20 cellular contexts compared by ENCODE assay signal in genomic region chr10:1186693-1186990, GRCh38.
"Had no signal": no experiment of that assay in that cellular context is flagged by ENCODE, and none has a peak within 500 bp of the region (broad histone marks: within the 10 kb centered on the region; RNA-seq: fewer than 3 reads in every experiment).

No MANE protein-coding gene starts in this region.

- DNase-seq: activated CD4-positive, alpha-beta T cell treated with anti-CD3 and anti-CD28 coated beads for 36 hours; activated CD4-positive, alpha-beta T cell treated with anti-CD3 and anti-CD28 coated beads, Interleukin-2, amount 50 U/mL, for 4 hours; activated naive CD4-positive, alpha-beta T cell; adrenal gland; endodermal cell; esophagus squamous epithelium; left colon; SK-N-SH; small intestine; stimulated activated CD4-positive, alpha-beta T cell treated with anti-CD3 and anti-CD28 coated beads, Interleukin-2, amount 100 ng/mL, for 24 hours; stimulated activated naive CD8-positive, alpha-beta T cell treated with anti-CD3 and anti-CD28 coated beads, Interleukin-15, amount 100 ng/mL, for 72 hours had no signal

- H3K4me1 Mint-ChIP-seq: activated CD4-positive, alpha-beta T cell treated with anti-CD3 and anti-CD28 coated beads for 36 hours; endodermal cell; memory B cell; stimulated activated naive CD8-positive, alpha-beta T cell treated with anti-CD3 and anti-CD28 coated beads, Interleukin-15, amount 100 ng/mL, for 72 hours had no signal

- H3K36me3 Mint-ChIP-seq: activated naive CD8-positive, alpha-beta T cell; memory B cell; stimulated activated effector memory CD8-positive, alpha-beta T cell treated with anti-CD3 and anti-CD28 coated beads, Interleukin-12 subunit alpha, Interleukin-12 subunit beta, amount 100 ng/mL, for 72 hours; type B pancreatic cell; WTC11 had no signal

- ATAC-seq: activated CD4-positive, alpha-beta T cell treated with anti-CD3 and anti-CD28 coated beads for 36 hours; gastroesophageal sphincter; left colon; right cardiac atrium; stimulated activated effector memory CD8-positive, alpha-beta T cell treated with anti-CD3 and anti-CD28 coated beads, Interleukin-12 subunit alpha, Interleukin-12 subunit beta, amount 100 ng/mL, for 72 hours; stimulated activated naive CD8-positive, alpha-beta T cell treated with anti-CD3 and anti-CD28 coated beads, Interleukin-15, amount 100 ng/mL, for 72 hours; WTC11 had no signal

- H3K27ac Mint-ChIP-seq: activated CD4-positive, alpha-beta T cell treated with anti-CD3 and anti-CD28 coated beads for 36 hours; activated naive CD8-positive, alpha-beta T cell; endodermal cell; memory B cell; nephron; stimulated activated effector memory CD8-positive, alpha-beta T cell treated with anti-CD3 and anti-CD28 coated beads, Interleukin-12 subunit alpha, Interleukin-12 subunit beta, amount 100 ng/mL, for 72 hours; type B pancreatic cell; WTC11 had no signal

- H3K4me3 Mint-ChIP-seq: activated CD4-positive, alpha-beta T cell treated with anti-CD3 and anti-CD28 coated beads for 36 hours; activated naive CD8-positive, alpha-beta T cell; endodermal cell; memory B cell; nephron; stimulated activated effector memory CD8-positive, alpha-beta T cell treated with anti-CD3 and anti-CD28 coated beads, Interleukin-12 subunit alpha, Interleukin-12 subunit beta, amount 100 ng/mL, for 72 hours; stimulated activated naive CD8-positive, alpha-beta T cell treated with anti-CD3 and anti-CD28 coated beads, Interleukin-15, amount 100 ng/mL, for 72 hours; type B pancreatic cell; WTC11 had no signal

- H3K27me3 Mint-ChIP-seq: activated CD4-positive, alpha-beta T cell treated with anti-CD3 and anti-CD28 coated beads for 36 hours; activated naive CD8-positive, alpha-beta T cell; memory B cell had no signal

- H3K9me3 Mint-ChIP-seq: endodermal cell; memory B cell; nephron; stimulated activated effector memory CD8-positive, alpha-beta T cell treated with anti-CD3 and anti-CD28 coated beads, Interleukin-12 subunit alpha, Interleukin-12 subunit beta, amount 100 ng/mL, for 72 hours; stimulated activated naive CD8-positive, alpha-beta T cell treated with anti-CD3 and anti-CD28 coated beads, Interleukin-15, amount 100 ng/mL, for 72 hours; type B pancreatic cell; WTC11 had no signal

- H3K27ac ChIP-seq: adrenal gland, esophagus squamous epithelium, parathyroid adenoma had no signal
